Comparison of ENCODE assay signal across 28 cellular contexts in genomic region chr7:127320974-127321373, GRCh38.
"Had no signal": no experiment of that assay in that cellular context is flagged by ENCODE, and none has a peak within 500 bp of the region (broad histone marks: within the 10 kb centered on the region; RNA-seq: fewer than 3 reads in every experiment).

No MANE protein-coding gene starts in this region.

- H3K9me3 ChIP-seq: colonic mucosa, esophagus muscularis mucosa, esophagus squamous epithelium, gastrocnemius medialis had no signal

- FAIRE-seq: colon, endometrium, endothelial cell of umbilical vein, frontal cortex had no signal

- DNase-seq: colonic mucosa; cortex of kidney; dermis blood vessel endothelial cell; dorsolateral prefrontal cortex; effector CD4-positive, alpha-beta T cell; effector CD8-positive, alpha-beta T cell; effector memory CD4-positive, alpha-beta T cell; effector memory CD8-positive, alpha-beta T cell; endodermal cell; erythroblast; esophagus squamous epithelium; foreskin fibroblast; foreskin keratinocyte; foreskin melanocyte; gastrocnemius medialis; glutamatergic neuron; head of caudate nucleus; heart left ventricle; heart right ventricle had no signal

- H3K4me3 ChIP-seq: colonic mucosa, coronary artery, dorsolateral prefrontal cortex, esophagus muscularis mucosa, esophagus squamous epithelium, gastrocnemius medialis, gastroesophageal sphincter, heart left ventricle, heart right ventricle had no signal

- H3K4me1 ChIP-seq: colonic mucosa, esophagus muscularis mucosa, esophagus squamous epithelium, foreskin keratinocyte, gastrocnemius medialis, gastroesophageal sphincter, heart left ventricle, heart right ventricle had no signal

- H3K27me3 ChIP-seq: colonic mucosa, dorsolateral prefrontal cortex, esophagus squamous epithelium, foreskin keratinocyte had no signal

- H3K36me3 ChIP-seq: colonic mucosa, esophagus muscularis mucosa, esophagus squamous epithelium, gastrocnemius medialis, gastroesophageal sphincter, heart left ventricle, heart right ventricle had no signal

- ATAC-seq: effector memory CD8-positive, alpha-beta T cell; esophagus mucosa; foreskin keratinocyte; gastrocnemius medialis; gastroesophageal sphincter; heart left ventricle; heart right ventricle had no signal

- H3K27ac ChIP-seq: colonic mucosa, coronary artery, dorsolateral prefrontal cortex, epithelial cell of prostate, esophagus muscularis mucosa, esophagus squamous epithelium, foreskin keratinocyte, gastrocnemius medialis, gastroesophageal sphincter, heart left ventricle, heart right ventricle had no signal
